8 cellular contexts compared by ENCODE assay signal in genomic region chr20:52493177-52493711, GRCh38.
DNase-seq lines count a peak whose midpoint lies in the region; ATAC-seq and TF ChIP-seq lines count a peak whose summit lies in the region.

No MANE protein-coding gene starts in this region.

- TF ChIP-seq CTCF in cardiac fibroblast (IDR thresholded peaks at IDR 0.05; ENCODE audit: low read depth, low read length) = no peak
- TF ChIP-seq CTCF in neural crest cell (conservative IDR thresholded peaks at IDR 0.05) = no peak
- TF ChIP-seq CTCF in transverse colon (IDR thresholded peaks at IDR 0.05) = no peak

- H3K4me3 ChIP-seq in cardiac fibroblast (replicated peaks in 1 of 2; ENCODE audit: low read depth in 2 of 2, low read length in 2 of 2) (peak overlapping the region; percentile 13 to 19), transverse colon (no peak overlapping the region)

- H3K27me3 ChIP-seq in transverse colon = peaks cover 12% of the 10 kb centered on the region

- no peaks in the 10 kb centered on the region for H3K36me3 ChIP-seq in transverse colon

- no peaks in the 10 kb centered on the region for H3K36me3 Mint-ChIP-seq in neural crest cell (ENCODE audit: low read depth)

- in situ Hi-C loops in transverse colon (cut with MboI; ENCODE audit: low pct_ligation_motif_present in 1 of 4, low pct_unique_long_range_greater_than_20kb in 1 of 4, low sequenced_read_pairs in 3 of 4) = no loop called here

- no peaks in the 10 kb centered on the region for H3K9me3 ChIP-seq in transverse colon

- DNase-seq in ELR (ENCODE audit: low read depth) = peak; percentile 54
- DNase-seq in NCI-H510A (lab: John Stamatoyannopoulos, UW) = peak; percentile 90
- peak; percentile 64 to 70 for DNase-seq in cardiac fibroblast (ENCODE audit: low read depth in 2 of 2)
- DNase-seq in neural crest cell (ENCODE audit: low read depth, low spot score) = no peak
- DNase-seq in anterior cingulate cortex (lab: John Stamatoyannopoulos, UW) = no peak
- DNase-seq in SKM-1 (lab: John Stamatoyannopoulos, UW; ENCODE audit: unreplicated experiment) = no peak
- no peak for DNase-seq in transverse colon

- no peak for TF ChIP-seq EP300 in transverse colon (IDR thresholded peaks at IDR 0.05; ENCODE audit: low read depth)

- H3K9me3 Mint-ChIP-seq in neural crest cell = peaks cover 4% of the 10 kb centered on the region

- peak overlapping the region; percentile 50 for H3K4me3 Mint-ChIP-seq in neural crest cell

- peak overlapping the region; percentile 38 for H3K27ac Mint-ChIP-seq in neural crest cell (ENCODE audit: unreplicated experiment)

- no peak overlapping the region for H3K27ac ChIP-seq in transverse colon

- H3K27me3 Mint-ChIP-seq in neural crest cell (ENCODE audit: low read depth) = peaks cover 6% of the 10 kb centered on the region

- WGBS in transverse colon (ENCODE audit: low coverage in 1 of 2), 2 donors = 10% methylated on average over 9 of the region's 9 CpGs; no CpG with 5 or more reads in 1 of the 2 donors

- H3K4me1 ChIP-seq in transverse colon = no peaks in the 10 kb centered on the region

- TF ChIP-seq POLR2A in transverse colon (IDR thresholded peaks at IDR 0.05) = no peak

- intact Hi-C loops in transverse colon (cut with DNase I; ENCODE audit: low total_unique reads) = no loop called here

- ATAC-seq in HG02678 (IDR thresholded peaks at IDR 0.05; ENCODE audit: unreplicated experiment) = no peak

- peaks cover 30% of the 10 kb centered on the region for H3K4me1 Mint-ChIP-seq in neural crest cell

Comparison
In these comparisons a context has a peak if more than half of its experiments do, and no peak if none do; other contexts are left out.
1. DNase-seq: peak in ELR (single experiment), NCI-H510A (single experiment) and cardiac fibroblast (2 of 2); none in neural crest cell (single experiment), anterior cingulate cortex (0 of 58), SKM-1 (single experiment) and transverse colon (single experiment).
2. H3K4me3 ChIP-seq: peak in cardiac fibroblast (2 of 2); none in transverse colon (0 of 4).